Comparison of ENCODE assay signal across 8 cellular contexts in genomic region chr12:119938049-119938667, GRCh38. TPM values are rescaled to one million over a fixed set of nuclear protein-coding genes. Genes with fewer than 3 reads are reported as not detected.
DNase-seq lines count a peak whose midpoint lies in the region; ATAC-seq and TF ChIP-seq lines count a peak whose summit lies in the region.

No MANE protein-coding gene starts in this region.

- in situ Hi-C loops in Caki2 (cut with HindIII; ENCODE audit: low pct_unique_long_range_greater_than_20kb, low sequenced_read_pairs): no loop called here

- H3K27me3 ChIP-seq in foreskin keratinocyte: peaks cover 3% of the 10 kb centered on the region
- H3K27me3 ChIP-seq in parathyroid adenoma (ENCODE audit: control insufficient read depth, insufficient read depth, low read length): no peaks in the 10 kb centered on the region

- H3K79me2 ChIP-seq in parathyroid adenoma: no peaks in the 10 kb centered on the region

- TF ChIP-seq CTCF in foreskin keratinocyte (conservative IDR thresholded peaks at IDR 0.05) (peak; percentile 85), parathyroid adenoma (IDR thresholded peaks at IDR 0.05) (peak; percentile 92), type B pancreatic cell (conservative IDR thresholded peaks at IDR 0.05) (peak; percentile 93)

- H3K9me3 Mint-ChIP-seq in activated T-helper 17 cell treated with anti-CD3 and anti-CD28 coated beads, Interleukin-2, amount 50 U/mL, for 72 hours: no peaks in the 10 kb centered on the region
- no peaks in the 10 kb centered on the region for H3K9me3 Mint-ChIP-seq in type B pancreatic cell

- no peaks in the 10 kb centered on the region for H3K9me3 ChIP-seq in parathyroid adenoma (ENCODE audit: control insufficient read depth, low read length)

- ATAC-seq in activated T-helper 17 cell treated with anti-CD3 and anti-CD28 coated beads, Interleukin-2, amount 50 U/mL, for 72 hours (replicated peaks): peak; percentile 63
- peak; percentile 45 for ATAC-seq in foreskin keratinocyte
- no peak for ATAC-seq in GM21528 (IDR thresholded peaks at IDR 0.05; ENCODE audit: low FRiP score, unreplicated experiment)

- H3K27me3 Mint-ChIP-seq in activated T-helper 17 cell treated with anti-CD3 and anti-CD28 coated beads, Interleukin-2, amount 50 U/mL, for 72 hours: no peaks in the 10 kb centered on the region
- H3K27me3 Mint-ChIP-seq in type B pancreatic cell: peaks cover 3% of the 10 kb centered on the region

- H3K36me3 ChIP-seq in parathyroid adenoma (ENCODE audit: control insufficient read depth, insufficient read depth, low read length): no peaks in the 10 kb centered on the region

- H3K4me3 ChIP-seq in parathyroid adenoma (ENCODE audit: low read depth, low read length): no peak overlapping the region

- H2AFZ ChIP-seq in parathyroid adenoma: no peak overlapping the region

- no peak overlapping the region for H3K4me2 ChIP-seq in parathyroid adenoma (ENCODE audit: low read length)

- no peak overlapping the region for H3K27ac ChIP-seq in foreskin keratinocyte
- H3K27ac ChIP-seq in parathyroid adenoma: no peak overlapping the region

- H3K4me1 Mint-ChIP-seq in activated T-helper 17 cell treated with anti-CD3 and anti-CD28 coated beads, Interleukin-2, amount 50 U/mL, for 72 hours: no peaks in the 10 kb centered on the region
- no peaks in the 10 kb centered on the region for H3K4me1 Mint-ChIP-seq in type B pancreatic cell (ENCODE audit: unreplicated experiment)

- no peak overlapping the region for H3K9ac ChIP-seq in parathyroid adenoma

- H3K4me3 Mint-ChIP-seq in activated T-helper 17 cell treated with anti-CD3 and anti-CD28 coated beads, Interleukin-2, amount 50 U/mL, for 72 hours: no peak overlapping the region
- no peak overlapping the region for H3K4me3 Mint-ChIP-seq in type B pancreatic cell

- H3K36me3 Mint-ChIP-seq in activated T-helper 17 cell treated with anti-CD3 and anti-CD28 coated beads, Interleukin-2, amount 50 U/mL, for 72 hours (ENCODE audit: low read depth): no peaks in the 10 kb centered on the region
- no peaks in the 10 kb centered on the region for H3K36me3 Mint-ChIP-seq in type B pancreatic cell

- peak; percentile 33 for DNase-seq in Caki2 (ENCODE audit: low read depth)
- peak; percentile 21 for DNase-seq in HT1080 (ENCODE audit: low read depth)
- DNase-seq in RPMI8226: peak; percentile 68
- peak in 1 of 2 donors; percentile 29 for DNase-seq in foreskin keratinocyte
- no peak for DNase-seq in type B pancreatic cell (ENCODE audit: extremely low spot score, unreplicated experiment)

- H3K4me1 ChIP-seq in foreskin keratinocyte: no peaks in the 10 kb centered on the region
- no peaks in the 10 kb centered on the region for H3K4me1 ChIP-seq in parathyroid adenoma

- H3K27ac Mint-ChIP-seq in activated T-helper 17 cell treated with anti-CD3 and anti-CD28 coated beads, Interleukin-2, amount 50 U/mL, for 72 hours: no peak overlapping the region
- H3K27ac Mint-ChIP-seq in type B pancreatic cell: no peak overlapping the region

RNA-seq across cellular contexts. Expression of gene BICDL1, which starts 50.9 kb away (rescaled TPM):
- 15.9 and 21.3 TPM in 2 replicates for total RNA-seq in Caki2 (2014; rRNA removed; shearing (Covaris generic); ENCODE audit: low replicate concordance)
- total RNA-seq in HT1080 (2014; rRNA removed; shearing (Covaris generic)): not detected in 2 replicates
- 0.06 TPM in 1 of 2 replicates, not detected in the other for polyA plus RNA-seq in HT1080 (2015; cell fraction: cytosol; rRNA removed)
- not detected in 2 replicates for polyA plus RNA-seq in HT1080 (2015; cell fraction: nucleus; rRNA removed)
- total RNA-seq in activated T-helper 17 cell treated with anti-CD3 and anti-CD28 coated beads, Interleukin-2, amount 50 U/mL, for 72 hours: 10 to 100 TPM; 36.9 to 91.6 TPM
- total RNA-seq in foreskin keratinocyte: 6.4 and 7.0 TPM in 2 replicates
- 4.2 and 4.4 TPM in 2 replicates for polyA plus RNA-seq in foreskin keratinocyte
- total RNA-seq in type B pancreatic cell (ENCODE audit: low replicate concordance): 7.4 and 7.8 TPM in 2 replicates
